1 cellular context compared by ENCODE assay signal in genomic region chr2:236545814-236546480, GRCh38.
TF ChIP-seq lines count a peak whose summit lies in the region.

No MANE protein-coding gene starts in this region.

TF ChIP-seq in GM23338, 12 proteins besides CTCF, POLR2A, EP300 and RAD21:
- TF ChIP-seq ETS1 (IDR thresholded peaks at IDR 0.05) (no peak), ZNF331 (CRISPR knock-in tag; IDR thresholded peaks at IDR 0.05; ENCODE audit: low read depth) (no peak), EZH2phosphoT487 (IDR thresholded peaks at IDR 0.05; ENCODE audit: unreplicated experiment) (no peak), JUNB (IDR thresholded peaks at IDR 0.05; ENCODE audit: unreplicated experiment) (no peak), CREB1 (CRISPR knock-in tag; IDR thresholded peaks at IDR 0.05; ENCODE audit: low read depth) (no peak), NANOG (IDR thresholded peaks at IDR 0.05; ENCODE audit: borderline replicate concordance) (no peak), EZH2 (IDR thresholded peaks at IDR 0.05; ENCODE audit: low read depth, unreplicated experiment) (no peak), POLR2AphosphoS5 (IDR thresholded peaks at IDR 0.05; ENCODE audit: low read depth) (no peak), ZNF114 (CRISPR knock-in tag; IDR thresholded peaks at IDR 0.05) (no peak), STAT1 (IDR thresholded peaks at IDR 0.05; ENCODE audit: unreplicated experiment) (no peak)
- TF ChIP-seq, protein P1, sequence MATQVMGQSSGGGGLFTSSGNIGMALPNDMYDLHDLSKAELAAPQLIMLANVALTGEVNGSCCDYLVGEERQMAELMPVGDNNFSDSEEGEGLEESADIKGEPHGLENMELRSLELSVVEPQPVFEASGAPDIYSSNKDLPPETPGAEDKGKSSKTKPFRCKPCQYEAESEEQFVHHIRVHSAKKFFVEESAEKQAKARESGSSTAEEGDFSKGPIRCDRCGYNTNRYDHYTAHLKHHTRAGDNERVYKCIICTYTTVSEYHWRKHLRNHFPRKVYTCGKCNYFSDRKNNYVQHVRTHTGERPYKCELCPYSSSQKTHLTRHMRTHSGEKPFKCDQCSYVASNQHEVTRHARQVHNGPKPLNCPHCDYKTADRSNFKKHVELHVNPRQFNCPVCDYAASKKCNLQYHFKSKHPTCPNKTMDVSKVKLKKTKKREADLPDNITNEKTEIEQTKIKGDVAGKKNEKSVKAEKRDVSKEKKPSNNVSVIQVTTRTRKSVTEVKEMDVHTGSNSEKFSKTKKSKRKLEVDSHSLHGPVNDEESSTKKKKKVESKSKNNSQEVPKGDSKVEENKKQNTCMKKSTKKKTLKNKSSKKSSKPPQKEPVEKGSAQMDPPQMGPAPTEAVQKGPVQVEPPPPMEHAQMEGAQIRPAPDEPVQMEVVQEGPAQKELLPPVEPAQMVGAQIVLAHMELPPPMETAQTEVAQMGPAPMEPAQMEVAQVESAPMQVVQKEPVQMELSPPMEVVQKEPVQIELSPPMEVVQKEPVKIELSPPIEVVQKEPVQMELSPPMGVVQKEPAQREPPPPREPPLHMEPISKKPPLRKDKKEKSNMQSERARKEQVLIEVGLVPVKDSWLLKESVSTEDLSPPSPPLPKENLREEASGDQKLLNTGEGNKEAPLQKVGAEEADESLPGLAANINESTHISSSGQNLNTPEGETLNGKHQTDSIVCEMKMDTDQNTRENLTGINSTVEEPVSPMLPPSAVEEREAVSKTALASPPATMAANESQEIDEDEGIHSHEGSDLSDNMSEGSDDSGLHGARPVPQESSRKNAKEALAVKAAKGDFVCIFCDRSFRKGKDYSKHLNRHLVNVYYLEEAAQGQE (IDR thresholded peaks at IDR 0.05; ENCODE audit: unreplicated experiment): no peak
- TF ChIP-seq, protein P2, sequence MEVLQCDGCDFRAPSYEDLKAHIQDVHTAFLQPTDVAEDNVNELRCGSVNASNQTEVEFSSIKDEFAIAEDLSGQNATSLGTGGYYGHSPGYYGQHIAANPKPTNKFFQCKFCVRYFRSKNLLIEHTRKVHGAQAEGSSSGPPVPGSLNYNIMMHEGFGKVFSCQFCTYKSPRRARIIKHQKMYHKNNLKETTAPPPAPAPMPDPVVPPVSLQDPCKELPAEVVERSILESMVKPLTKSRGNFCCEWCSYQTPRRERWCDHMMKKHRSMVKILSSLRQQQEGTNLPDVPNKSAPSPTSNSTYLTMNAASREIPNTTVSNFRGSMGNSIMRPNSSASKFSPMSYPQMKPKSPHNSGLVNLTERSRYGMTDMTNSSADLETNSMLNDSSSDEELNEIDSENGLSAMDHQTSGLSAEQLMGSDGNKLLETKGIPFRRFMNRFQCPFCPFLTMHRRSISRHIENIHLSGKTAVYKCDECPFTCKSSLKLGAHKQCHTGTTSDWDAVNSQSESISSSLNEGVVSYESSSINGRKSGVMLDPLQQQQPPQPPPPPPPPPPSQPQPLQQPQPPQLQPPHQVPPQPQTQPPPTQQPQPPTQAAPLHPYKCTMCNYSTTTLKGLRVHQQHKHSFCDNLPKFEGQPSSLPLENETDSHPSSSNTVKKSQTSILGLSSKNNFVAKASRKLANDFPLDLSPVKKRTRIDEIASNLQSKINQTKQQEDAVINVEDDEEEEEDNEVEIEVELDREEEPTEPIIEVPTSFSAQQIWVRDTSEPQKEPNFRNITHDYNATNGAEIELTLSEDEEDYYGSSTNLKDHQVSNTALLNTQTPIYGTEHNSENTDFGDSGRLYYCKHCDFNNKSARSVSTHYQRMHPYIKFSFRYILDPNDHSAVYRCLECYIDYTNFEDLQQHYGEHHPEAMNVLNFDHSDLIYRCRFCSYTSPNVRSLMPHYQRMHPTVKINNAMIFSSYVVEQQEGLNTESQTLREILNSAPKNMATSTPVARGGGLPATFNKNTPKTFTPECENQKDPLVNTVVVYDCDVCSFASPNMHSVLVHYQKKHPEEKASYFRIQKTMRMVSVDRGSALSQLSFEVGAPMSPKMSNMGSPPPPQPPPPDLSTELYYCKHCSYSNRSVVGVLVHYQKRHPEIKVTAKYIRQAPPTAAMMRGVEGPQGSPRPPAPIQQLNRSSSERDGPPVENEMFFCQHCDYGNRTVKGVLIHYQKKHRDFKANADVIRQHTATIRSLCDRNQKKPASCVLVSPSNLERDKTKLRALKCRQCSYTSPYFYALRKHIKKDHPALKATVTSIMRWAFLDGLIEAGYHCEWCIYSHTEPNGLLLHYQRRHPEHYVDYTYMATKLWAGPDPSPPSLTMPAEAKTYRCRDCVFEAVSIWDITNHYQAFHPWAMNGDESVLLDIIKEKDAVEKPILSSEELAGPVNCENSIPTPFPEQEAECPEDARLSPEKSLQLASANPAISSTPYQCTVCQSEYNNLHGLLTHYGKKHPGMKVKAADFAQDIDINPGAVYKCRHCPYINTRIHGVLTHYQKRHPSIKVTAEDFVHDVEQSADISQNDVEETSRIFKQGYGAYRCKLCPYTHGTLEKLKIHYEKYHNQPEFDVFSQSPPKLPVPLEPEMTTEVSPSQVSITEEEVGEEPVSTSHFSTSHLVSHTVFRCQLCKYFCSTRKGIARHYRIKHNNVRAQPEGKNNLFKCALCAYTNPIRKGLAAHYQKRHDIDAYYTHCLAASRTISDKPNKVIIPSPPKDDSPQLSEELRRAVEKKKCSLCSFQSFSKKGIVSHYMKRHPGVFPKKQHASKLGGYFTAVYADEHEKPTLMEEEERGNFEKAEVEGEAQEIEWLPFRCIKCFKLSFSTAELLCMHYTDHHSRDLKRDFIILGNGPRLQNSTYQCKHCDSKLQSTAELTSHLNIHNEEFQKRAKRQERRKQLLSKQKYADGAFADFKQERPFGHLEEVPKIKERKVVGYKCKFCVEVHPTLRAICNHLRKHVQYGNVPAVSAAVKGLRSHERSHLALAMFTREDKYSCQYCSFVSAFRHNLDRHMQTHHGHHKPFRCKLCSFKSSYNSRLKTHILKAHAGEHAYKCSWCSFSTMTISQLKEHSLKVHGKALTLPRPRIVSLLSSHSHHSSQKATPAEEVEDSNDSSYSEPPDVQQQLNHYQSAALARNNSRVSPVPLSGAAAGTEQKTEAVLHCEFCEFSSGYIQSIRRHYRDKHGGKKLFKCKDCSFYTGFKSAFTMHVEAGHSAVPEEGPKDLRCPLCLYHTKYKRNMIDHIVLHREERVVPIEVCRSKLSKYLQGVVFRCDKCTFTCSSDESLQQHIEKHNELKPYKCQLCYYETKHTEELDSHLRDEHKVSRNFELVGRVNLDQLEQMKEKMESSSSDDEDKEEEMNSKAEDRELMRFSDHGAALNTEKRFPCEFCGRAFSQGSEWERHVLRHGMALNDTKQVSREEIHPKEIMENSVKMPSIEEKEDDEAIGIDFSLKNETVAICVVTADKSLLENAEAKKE (CRISPR knock-in tag; IDR thresholded peaks at IDR 0.05): no peak
